8 cellular contexts compared by ENCODE assay signal in genomic region chr17:82775033-82775823, GRCh38. TPM values are rescaled to one million over a fixed set of nuclear protein-coding genes. Genes with fewer than 3 reads are reported as not detected.
DNase-seq lines count a peak whose midpoint lies in the region; ATAC-seq and TF ChIP-seq lines count a peak whose summit lies in the region.

No MANE protein-coding gene starts in this region.

- peaks cover 22% of the 10 kb centered on the region for H3K36me3 Mint-ChIP-seq in activated B cell treated with CpG ODN at 0.5 μM for 24 hours (ENCODE audit: low read depth)
- peaks cover 9% of the 10 kb centered on the region for H3K36me3 Mint-ChIP-seq in effector memory CD8-positive, alpha-beta T cell (ENCODE audit: insufficient read depth)

- POLR2A ChIA-PET in activated B cell treated with CpG ODN at 0.5 μM for 24 hours (lab: Charles Lee): no interaction called here

- peak overlapping the region; percentile 35 for H3K4me3 Mint-ChIP-seq in activated B cell treated with CpG ODN at 0.5 μM for 24 hours
- H3K4me3 Mint-ChIP-seq in effector memory CD8-positive, alpha-beta T cell: peak overlapping the region; percentile 76

- CTCF ChIA-PET in activated B cell treated with CpG ODN at 0.5 μM for 24 hours (lab: Charles Lee): interaction anchor here (1.0 to 1.4 kb wide), 6 partner anchors 55 to 425 kb away, joined by 4 to 7 read pairs (median 5); no protein-coding TSS in a partner anchor

- DNase-seq in COLO668 (lab: John Stamatoyannopoulos, UW; ENCODE audit: unreplicated experiment) (peak; percentile 53), activated B cell treated with CpG ODN at 0.5 μM for 24 hours (peak; percentile 42), midbrain (lab: John Stamatoyannopoulos, UW) (peak; percentile 41), superior temporal gyrus (ENCODE audit: extremely low spot score) (peak; percentile 63), NCI-H524 treated with DMSO at 0.1 percent for 48 hours (lab: John Stamatoyannopoulos, UW) (no peak), DMS79 treated with DMSO at 0.1 percent for 48 hours (lab: John Stamatoyannopoulos, UW) (no peak)
- DNase-seq in Jurkat, Clone E6-1 (ENCODE audit: low read depth, low spot score): peak; percentile 47
- DNase-seq in effector memory CD8-positive, alpha-beta T cell: peak; percentile 36 to 54 (median 41)

- TF ChIP-seq CTCF in activated B cell treated with CpG ODN at 0.5 μM for 24 hours (IDR thresholded peaks at IDR 0.05): no peak

- peak; percentile 89 for ATAC-seq in activated B cell treated with CpG ODN at 0.5 μM for 24 hours (ENCODE audit: low read depth)
- ATAC-seq in effector memory CD8-positive, alpha-beta T cell (replicated peaks): peak; percentile 96

- no peaks in the 10 kb centered on the region for H3K9me3 Mint-ChIP-seq in activated B cell treated with CpG ODN at 0.5 μM for 24 hours
- H3K9me3 Mint-ChIP-seq in effector memory CD8-positive, alpha-beta T cell: no peaks in the 10 kb centered on the region

- H3K27ac Mint-ChIP-seq in activated B cell treated with CpG ODN at 0.5 μM for 24 hours: peak overlapping the region; percentile 50
- H3K27ac Mint-ChIP-seq in effector memory CD8-positive, alpha-beta T cell: peak overlapping the region; percentile 84 to 85

- H3K27me3 Mint-ChIP-seq in activated B cell treated with CpG ODN at 0.5 μM for 24 hours: no peaks in the 10 kb centered on the region
- no peaks in the 10 kb centered on the region for H3K27me3 Mint-ChIP-seq in effector memory CD8-positive, alpha-beta T cell

- intact Hi-C loops in activated B cell treated with CpG ODN at 0.5 μM for 24 hours (cut with micrococcal nuclease): loop anchor here (1.0 to 5.0 kb wide), 2 partner anchors 107 to 423 kb away; no protein-coding TSS in a partner anchor

- H3K4me1 Mint-ChIP-seq in activated B cell treated with CpG ODN at 0.5 μM for 24 hours: peaks cover 29% of the 10 kb centered on the region
- H3K4me1 Mint-ChIP-seq in effector memory CD8-positive, alpha-beta T cell (ENCODE audit: low read depth in 2 of 2): peaks cover 19 to 23% of the 10 kb centered on the region in 2 donors

- no peak overlapping the region for H3K4me3 ChIP-seq in Jurkat, Clone E6-1 (ENCODE audit: low read length)

RNA-seq across cellular contexts. Expression of gene TBCD, which starts 23.4 kb away (rescaled TPM):
- polyA plus RNA-seq in Jurkat, Clone E6-1 (2012; ENCODE audit: insufficient read depth, insufficient read length): 162 TPM
- 49.9 and 50.9 TPM in 2 replicates for total RNA-seq in activated B cell treated with CpG ODN at 0.5 μM for 24 hours

RNA-seq across cellular contexts. Expression of gene FN3K, which starts 39.8 kb away (rescaled TPM):
- polyA plus RNA-seq in Jurkat, Clone E6-1 (2012; ENCODE audit: insufficient read depth, insufficient read length): 1.3 TPM
- 0.44 and 0.98 TPM in 2 replicates for total RNA-seq in activated B cell treated with CpG ODN at 0.5 μM for 24 hours

RNA-seq across cellular contexts. Expression of gene FN3KRP, which starts 58.7 kb away (rescaled TPM):
- 49.5 TPM for polyA plus RNA-seq in Jurkat, Clone E6-1 (2012; ENCODE audit: insufficient read depth, insufficient read length)
- 26.7 and 28.5 TPM in 2 replicates for total RNA-seq in activated B cell treated with CpG ODN at 0.5 μM for 24 hours

Comparison
In these comparisons a context has a peak if more than half of its experiments do, and no peak if none do; other contexts are left out.
1. DNase-seq: peak in COLO668 (single experiment), Jurkat, Clone E6-1 (single experiment), activated B cell treated with CpG ODN at 0.5 μM for 24 hours (single experiment), effector memory CD8-positive, alpha-beta T cell (3 of 3), midbrain (single experiment) and superior temporal gyrus (single experiment); none in NCI-H524 treated with DMSO at 0.1 percent for 48 hours (single experiment) and DMS79 treated with DMSO at 0.1 percent for 48 hours (single experiment).